Comparison of ENCODE assay signal across 7 cellular contexts in genomic region chr4:130233377-130234047, GRCh38.
DNase-seq lines count a peak whose midpoint lies in the region; ATAC-seq and TF ChIP-seq lines count a peak whose summit lies in the region.

No MANE protein-coding gene starts in this region.

- peak overlapping the region; percentile 63 for H3K4me3 ChIP-seq in Loucy (ENCODE audit: low read length, poor library complexity, severe bottlenecking)

- no peaks in the 10 kb centered on the region for H4K20me1 ChIP-seq in Loucy (ENCODE audit: insufficient read depth, low read length, poor library complexity, severe bottlenecking)

- no peaks in the 10 kb centered on the region for H3K9me2 ChIP-seq in Loucy (replicated peaks; ENCODE audit: low read depth, low read length)

- no peak overlapping the region for H3K9ac ChIP-seq in Loucy (ENCODE audit: low read depth, low read length, poor library complexity, severe bottlenecking)

- H3K4me2 ChIP-seq in Loucy (ENCODE audit: low read depth, low read length, poor library complexity, severe bottlenecking): peak overlapping the region; percentile 68

- no peaks in the 10 kb centered on the region for H3K4me1 ChIP-seq in Loucy (ENCODE audit: insufficient read depth, low read length, poor library complexity, severe bottlenecking)

- no peaks in the 10 kb centered on the region for H3K79me2 ChIP-seq in Loucy (ENCODE audit: insufficient read depth, low read length)

- no peaks in the 10 kb centered on the region for H3K9me3 ChIP-seq in Loucy (ENCODE audit: insufficient read depth, low read depth, low read length)

- peak overlapping the region in 3 of 5 donors; percentile 31 to 54 (median 36) for H3K4me3 Mint-ChIP-seq in immature natural killer cell

- H3K36me3 ChIP-seq in Loucy (ENCODE audit: insufficient read depth, low read length): no peaks in the 10 kb centered on the region

- peak; percentile 100 for ATAC-seq in GM18870 (IDR thresholded peaks at IDR 0.05; ENCODE audit: unreplicated experiment)

- peak overlapping the region in 3 of 6 donors; percentile 41 to 49 (median 48) for H3K27ac Mint-ChIP-seq in immature natural killer cell

- peak; percentile 62 for DNase-seq in HCEC 1CT
- DNase-seq in immature natural killer cell: no peak
- no peak for DNase-seq in stimulated activated CD4-positive, alpha-beta T cell treated with anti-CD3 and anti-CD28 coated beads, Interleukin-12 subunit alpha, Interleukin-12 subunit beta, amount 100 ng/mL, for 4 hours
- DNase-seq in caudate nucleus (lab: John Stamatoyannopoulos, UW): no peak
- DNase-seq in substantia nigra (lab: John Stamatoyannopoulos, UW): no peak

- H3K27ac ChIP-seq in caudate nucleus (ENCODE audit: low read depth, low read length): no peak overlapping the region
- no peak overlapping the region for H3K27ac ChIP-seq in substantia nigra (ENCODE audit: low read depth, low read length, poor library complexity, severe bottlenecking)

- no peaks in the 10 kb centered on the region for H3K27me3 ChIP-seq in Loucy (ENCODE audit: insufficient read depth, low read length, poor library complexity, severe bottlenecking)

- peaks cover 5 to 26% (median 15%) of the 10 kb centered on the region in 6 donors for H3K9me3 Mint-ChIP-seq in immature natural killer cell

- H3K4me1 Mint-ChIP-seq in immature natural killer cell: peaks cover 0 to 5% of the 10 kb centered on the region in 2 donors

- peak overlapping the region; percentile 93 for H2AFZ ChIP-seq in Loucy (ENCODE audit: low read length)

- no peaks in the 10 kb centered on the region for H3K27me3 Mint-ChIP-seq in immature natural killer cell (ENCODE audit: low read depth in 3 of 3)

- H3K36me3 Mint-ChIP-seq in immature natural killer cell: no peaks in the 10 kb centered on the region

- TF ChIP-seq CTCF in Loucy (conservative IDR thresholded peaks at IDR 0.05; ENCODE audit: low read length): no peak

- H3F3A ChIP-seq in Loucy (ENCODE audit: low read depth): no peaks in the 10 kb centered on the region
